In the genomic region with DNA sequence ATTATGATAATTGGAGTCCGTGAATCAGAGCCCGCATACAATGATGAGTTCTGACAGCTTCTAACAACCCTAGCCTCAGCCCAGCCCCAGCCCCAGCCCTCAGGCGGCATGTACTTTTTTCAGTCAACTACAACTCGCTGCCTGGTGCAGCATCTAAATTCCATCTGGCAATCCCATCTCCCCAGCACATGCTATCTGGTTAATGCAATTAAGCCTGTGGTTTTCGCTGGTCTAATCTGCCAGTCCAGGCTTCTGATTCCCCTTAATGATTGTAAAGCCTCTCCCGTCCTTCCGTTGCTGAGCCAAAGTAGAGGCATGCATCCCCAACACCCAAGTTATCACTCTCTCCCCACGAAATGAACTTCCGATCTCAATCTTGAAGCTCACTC, we compare ENCODE assay signal across 11 cellular contexts. TPM values are rescaled to one million over a fixed set of nuclear protein-coding genes. Genes with fewer than 3 reads are reported as not detected.
A peak's percentile ranks its signal among the peaks of the same experiment; 100 is the strongest.
DNase-seq lines count a peak whose midpoint lies in the region; ATAC-seq and TF ChIP-seq lines count a peak whose summit lies in the region.
"Had no signal": no experiment of that assay in that cellular context is flagged by ENCODE, and none has a peak within 500 bp of the region (broad histone marks: within the 10 kb centered on the region; RNA-seq: fewer than 3 reads in every experiment).

No MANE protein-coding gene starts in this region.

- H3K36me3 Mint-ChIP-seq in stimulated activated memory B cell treated with anti-CD40 and anti-IgM and Interleukin-4, amounts not matched to agents 10 μg/mL and 1 μg/mL and 100 μg/mL, for 72 hours = no peaks in the 10 kb centered on the region

- H3K4me3 ChIP-seq in GM08714 (ENCODE audit: low read length) = peak overlapping the region; percentile 53; the same call in 1 of the 2 replicates
- H3K4me3 ChIP-seq in fibroblast of pulmonary artery (replicated peaks; ENCODE audit: low read depth, low read length) = peak overlapping the region; percentile 43

- TF ChIP-seq CTCF in fibroblast of pulmonary artery (IDR thresholded peaks at IDR 0.05; ENCODE audit: low read length, missing control alignments) = no peak

- DNase-seq in RPMI7951 (ENCODE audit: low read depth) (peak; percentile 28), fibroblast of pulmonary artery (ENCODE audit: low read depth) (no peak), retina (peak; percentile 90)
- DNase-seq in stimulated activated CD8-positive, alpha-beta memory T cell treated with anti-CD3 and anti-CD28 coated beads, Interleukin-4, amount 100 ng/mL, for 48 hours = no peak
- DNase-seq in activated CD8-positive, alpha-beta memory T cell treated with anti-CD3 and anti-CD28 coated beads, Interleukin-2, amount 50 U/mL, for 4 hours = no peak
- DNase-seq in activated naive CD4-positive, alpha-beta T cell treated with anti-CD3 and anti-CD28 coated beads, Interleukin-2, amount 50 U/mL, for 16 hours = no peak
- DNase-seq: activated T-cell treated with anti-CD3 and anti-CD28 coated beads for 4 hours, GF-D8 had no signal

- no peak overlapping the region for H3K27ac Mint-ChIP-seq in stimulated activated memory B cell treated with anti-CD40 and anti-IgM and Interleukin-4, amounts not matched to agents 10 μg/mL and 1 μg/mL and 100 μg/mL, for 72 hours
- H3K27ac Mint-ChIP-seq: progenitor cell of endocrine pancreas had no signal

- H3K27me3 Mint-ChIP-seq in stimulated activated memory B cell treated with anti-CD40 and anti-IgM and Interleukin-4, amounts not matched to agents 10 μg/mL and 1 μg/mL and 100 μg/mL, for 72 hours = peaks cover 37% of the 10 kb centered on the region

- H3K4me1 Mint-ChIP-seq in stimulated activated memory B cell treated with anti-CD40 and anti-IgM and Interleukin-4, amounts not matched to agents 10 μg/mL and 1 μg/mL and 100 μg/mL, for 72 hours = no peaks in the 10 kb centered on the region

- H3K9me3 Mint-ChIP-seq in stimulated activated memory B cell treated with anti-CD40 and anti-IgM and Interleukin-4, amounts not matched to agents 10 μg/mL and 1 μg/mL and 100 μg/mL, for 72 hours = no peaks in the 10 kb centered on the region

- no peak for ATAC-seq in stimulated activated memory B cell treated with anti-CD40 and anti-IgM and Interleukin-4, amounts not matched to agents 10 μg/mL and 1 μg/mL and 100 μg/mL, for 72 hours

- no peak overlapping the region for H3K4me3 Mint-ChIP-seq in stimulated activated memory B cell treated with anti-CD40 and anti-IgM and Interleukin-4, amounts not matched to agents 10 μg/mL and 1 μg/mL and 100 μg/mL, for 72 hours

RNA-seq across cellular contexts. Expression of gene ELAVL2, which starts 0.9 kb away (rescaled TPM):
- total RNA-seq in RPMI7951 (2014; rRNA removed; shearing (Covaris generic)) = 0.98 and 1.1 TPM in 2 replicates

Comparison
In these comparisons a context has a peak if more than half of its experiments do, and no peak if none do; other contexts are left out.
1. DNase-seq: peak in RPMI7951 (single experiment) and retina (single experiment); none in fibroblast of pulmonary artery (single experiment), stimulated activated CD8-positive, alpha-beta memory T cell treated with anti-CD3 and anti-CD28 coated beads, Interleukin-4, amount 100 ng/mL, for 48 hours (single experiment), activated CD8-positive, alpha-beta memory T cell treated with anti-CD3 and anti-CD28 coated beads, Interleukin-2, amount 50 U/mL, for 4 hours (single experiment) and activated naive CD4-positive, alpha-beta T cell treated with anti-CD3 and anti-CD28 coated beads, Interleukin-2, amount 50 U/mL, for 16 hours (single experiment).